Comparison of ENCODE assay signal across 10 cellular contexts in genomic region chr6:37821449-37821848, GRCh38. TPM values are rescaled to one million over a fixed set of nuclear protein-coding genes. Genes with fewer than 3 reads are reported as not detected.
A peak's percentile ranks its signal among the peaks of the same experiment; 100 is the strongest.
DNase-seq lines count a peak whose midpoint lies in the region; ATAC-seq and TF ChIP-seq lines count a peak whose summit lies in the region.
"Had no signal": no experiment of that assay in that cellular context is flagged by ENCODE, and none has a peak within 500 bp of the region (broad histone marks: within the 10 kb centered on the region; RNA-seq: fewer than 3 reads in every experiment).

No MANE protein-coding gene starts in this region.

- DNase-seq in AG04449 (ENCODE audit: low read depth, low spot score) (no peak), HAP-1 (ENCODE audit: low spot score in 2 of 2) (no peak), astrocyte of the spinal cord (ENCODE audit: low read depth, low spot score) (no peak), mesendoderm (no peak), MV-4-11 (lab: John Stamatoyannopoulos, UW) (no peak), germinal center (ENCODE audit: low spot score) (no peak)
- no peak for DNase-seq in activated effector memory CD4-positive, alpha-beta T cell treated with Interleukin-2 at 50 U/mL for 16 hours
- DNase-seq: NCI-H1048 had no signal

- H3K4me1 ChIP-seq in HAP-1 (peaks cover 44% of the 10 kb centered on the region), mesendoderm (ENCODE audit: control insufficient read depth, low read depth, low read length) (peaks cover 6% of the 10 kb centered on the region)

- H3K4me3 ChIP-seq in AG04449 (ENCODE audit: low read depth, low read length) (peak overlapping the region; percentile 32), HAP-1 (peak overlapping the region; percentile 55; the same call in 1 of the 2 replicates), astrocyte of the spinal cord (ENCODE audit: low read depth, low read length) (peak overlapping the region; percentile 59), mesendoderm (ENCODE audit: low read length) (no peak overlapping the region)

- H3K36me3 ChIP-seq in HAP-1 (replicated peaks) (no peaks in the 10 kb centered on the region), mesendoderm (ENCODE audit: control insufficient read depth, insufficient read depth, low read length) (no peaks in the 10 kb centered on the region)

- H3K79me1 ChIP-seq in mesendoderm (ENCODE audit: low read length) = peaks cover 6% of the 10 kb centered on the region

- H3K23ac ChIP-seq in mesendoderm (ENCODE audit: low read length) = no peak overlapping the region

- no peak overlapping the region for H3K56ac ChIP-seq in mesendoderm (ENCODE audit: low read length)

- H3K79me2 ChIP-seq in mesendoderm (ENCODE audit: control insufficient read depth, insufficient read depth, low read length) = peaks cover 45% of the 10 kb centered on the region

- no peak overlapping the region for H2AK5ac ChIP-seq in mesendoderm (ENCODE audit: low read length)

- no peak overlapping the region for H3K4ac ChIP-seq in mesendoderm (ENCODE audit: low read depth, low read length)

- no peak overlapping the region for H3K27ac ChIP-seq in mesendoderm (ENCODE audit: low read depth, low read length)

- no peak overlapping the region for H3K18ac ChIP-seq in mesendoderm (ENCODE audit: low read length)

- H2BK15ac ChIP-seq in mesendoderm (replicated peaks; ENCODE audit: low read depth) = no peak overlapping the region

- H4K8ac ChIP-seq in mesendoderm (ENCODE audit: low read depth, low read length) = no peak overlapping the region

- H3K4me2 ChIP-seq in mesendoderm (ENCODE audit: low read length) = no peak overlapping the region

- no peaks in the 10 kb centered on the region for H3K9me3 ChIP-seq in HAP-1

- peak overlapping the region; percentile 10 for H2BK120ac ChIP-seq in mesendoderm (ENCODE audit: low read depth, low read length)

- no peaks in the 10 kb centered on the region for H3K27me3 ChIP-seq in HAP-1 (ENCODE audit: low read depth)
- H3K27me3 ChIP-seq in mesendoderm (ENCODE audit: insufficient read depth, low read length, poor library complexity) = no peaks in the 10 kb centered on the region

- CTCF ChIA-PET in AG04449 (lab: Yijun Ruan, JAX) = interaction anchor here (1.1 to 1.9 kb wide), 2 partner anchors 40 to 60 kb away, joined by 3 to 4 read pairs; no protein-coding TSS in a partner anchor

- no peak for ATAC-seq in GM21717 (IDR thresholded peaks at IDR 0.05; ENCODE audit: unreplicated experiment)
- ATAC-seq: esophagus mucosa had no signal

- H3K9ac ChIP-seq in mesendoderm (ENCODE audit: low read length) = peak overlapping the region; percentile 11

- POLR2A ChIA-PET in AG04449 (lab: Yijun Ruan, JAX) = no interaction called here

- no peak overlapping the region for H2BK5ac ChIP-seq in mesendoderm (ENCODE audit: low read length)

- TF ChIP-seq CTCF in AG04449 (IDR thresholded peaks at IDR 0.05; ENCODE audit: insufficient read depth, low read length, missing control alignments) (no peak), astrocyte of the spinal cord (IDR thresholded peaks at IDR 0.05; ENCODE audit: low read depth, low read length) (no peak)

- in situ Hi-C loops in HAP-1 (cut with MboI; ENCODE audit: low sequenced_read_pairs) = no loop called here
- in situ Hi-C loops in astrocyte of the spinal cord (cut with HindIII; ENCODE audit: low sequenced_read_pairs) = no loop called here

- no peak overlapping the region for H4K5ac ChIP-seq in mesendoderm (ENCODE audit: low read length)

- no CpG with 5 or more reads among the region's 7 CpGs for WGBS in mesendoderm (ENCODE audit: extremely low coverage, insufficient coverage, low lambda C conversion rate)

RNA-seq across cellular contexts. Expression of gene ZFAND3, which starts 1.9 kb away (rescaled TPM):
- polyA plus RNA-seq in mesendoderm (2013, experiment 1 of 2) = 37.9 TPM
- 41.6 TPM for polyA plus RNA-seq in mesendoderm (2013, experiment 2 of 2)
